ENCODE assay signal across 1 cellular context in the genomic region with DNA sequence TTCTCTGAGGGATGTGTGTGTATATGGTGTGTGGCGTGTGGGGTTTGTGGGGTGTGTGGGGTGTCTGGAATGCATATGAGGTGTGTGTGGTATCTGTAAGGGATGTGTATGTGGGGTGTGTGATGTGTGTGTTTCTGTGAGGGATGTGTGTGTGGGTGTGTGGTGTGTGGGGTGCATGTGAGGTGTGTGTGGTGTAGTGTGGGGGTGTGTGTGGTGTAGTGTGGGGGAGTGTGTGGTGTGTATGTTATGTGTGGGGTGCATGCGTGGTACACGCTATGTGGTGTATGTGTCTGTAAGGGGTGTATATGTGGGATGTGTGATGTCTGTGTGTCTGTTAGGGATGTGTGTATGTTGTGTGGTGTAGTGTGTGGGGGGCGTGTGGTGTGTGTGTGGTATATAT.
TF ChIP-seq lines count a peak whose summit lies in the region.

No MANE protein-coding gene starts in this region.

TF ChIP-seq in IMR-90, 13 proteins besides CTCF, POLR2A, EP300 and RAD21:
- TF ChIP-seq FOS (IDR thresholded peaks at IDR 0.05; ENCODE audit: low read depth, low read length) (no peak), MAZ (IDR thresholded peaks at IDR 0.05; ENCODE audit: borderline replicate concordance, low read depth, low read length) (no peak), SMC3 (IDR thresholded peaks at IDR 0.05; ENCODE audit: low read depth, low read length) (no peak), RFX5 (IDR thresholded peaks at IDR 0.05; ENCODE audit: low read depth, low read length) (no peak), RCOR1 (IDR thresholded peaks at IDR 0.05; ENCODE audit: insufficient replicate concordance, low read length) (no peak), NFE2L2 (IDR thresholded peaks at IDR 0.05; ENCODE audit: low read depth, low read length) (no peak), MAFK (IDR thresholded peaks at IDR 0.05; ENCODE audit: low read depth, low read length) (no peak), CEBPB (IDR thresholded peaks at IDR 0.05; ENCODE audit: low read depth, low read length) (no peak)
